17 cellular contexts compared by ENCODE assay signal in the genomic region with DNA sequence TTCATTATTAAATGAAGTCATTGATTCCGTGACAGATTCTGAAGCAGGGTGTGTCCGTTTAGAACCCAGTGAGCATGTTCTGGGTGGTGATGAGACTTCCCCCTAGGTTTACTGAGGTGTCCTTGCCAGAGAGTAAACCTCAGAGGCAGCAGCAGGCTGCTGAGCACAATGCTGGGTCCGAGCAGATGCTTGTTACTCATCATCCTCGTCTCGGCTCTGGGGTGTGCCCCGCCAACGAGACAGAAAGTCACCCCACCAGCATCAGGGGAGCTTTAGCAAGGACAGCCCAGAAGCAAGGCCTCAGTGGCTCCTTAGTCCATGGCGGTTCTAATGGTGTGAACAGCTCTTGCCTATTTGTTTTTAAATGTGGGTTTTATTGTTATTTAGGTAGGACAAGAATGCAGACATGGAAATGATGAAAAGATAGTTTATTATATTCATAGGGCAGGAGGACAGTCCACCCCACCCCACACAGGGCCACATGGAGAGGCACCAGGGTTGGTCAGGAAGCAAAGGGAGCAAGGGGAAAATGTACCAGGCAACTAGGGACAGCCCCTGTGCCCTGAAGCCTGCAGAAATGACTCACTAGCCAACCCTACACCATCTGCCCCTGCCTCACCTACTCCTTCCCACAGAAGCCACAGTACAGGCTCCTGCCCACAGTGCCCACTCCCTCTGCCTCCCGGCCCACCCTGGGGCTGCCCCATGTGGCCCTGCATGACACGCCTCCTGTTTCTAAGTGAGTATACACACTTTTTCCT. TPM values are rescaled to one million over a fixed set of nuclear protein-coding genes. Genes with fewer than 3 reads are reported as not detected.
DNase-seq lines count a peak whose midpoint lies in the region; ATAC-seq, FAIRE-seq and TF ChIP-seq lines count a peak whose summit lies in the region.
"Not testable (repeated sequence)": the region's sequence is repeated elsewhere in the genome, so short reads cannot be mapped to it uniquely, and the experiment has no call there.
"Had no signal": no experiment of that assay in that cellular context is flagged by ENCODE, and none has a peak within 500 bp of the region (broad histone marks: within the 10 kb centered on the region; RNA-seq: fewer than 3 reads in every experiment).

No MANE protein-coding gene starts in this region.

- H3K79me2 ChIP-seq in HepG2 (ENCODE audit: insufficient read depth, low read length) = not testable (repeated sequence)

- POLR2A ChIA-PET in T-cell (lab: Charles Lee); HepG2 (lab: Yijun Ruan, JAX): not testable (repeated sequence)

- not testable (repeated sequence) for H3K27me3 ChIP-seq in HepG2 (ENCODE audit: control insufficient read depth in 1 of 2, insufficient read depth in 2 of 2, low read length in 2 of 2)

- in situ Hi-C loops in HepG2 (cut with HindIII; ENCODE audit: extremely low pct_ligation_motif_present, low pct_unique_long_range_greater_than_20kb) = not testable (repeated sequence)

- not testable (repeated sequence) for TF ChIP-seq CTCF in HepG2 (CRISPR knock-in tag; IDR thresholded peaks at IDR 0.05)

- not testable (repeated sequence) for H2AFZ ChIP-seq in HepG2 (ENCODE audit: low read length)

- not testable (repeated sequence) for H3K27ac ChIP-seq in HepG2 (ENCODE audit: extremely low read length, insufficient read depth, low read length)

- H3K36me3 Mint-ChIP-seq in T-cell; activated T-helper 17 cell treated with anti-CD3 and anti-CD28 coated beads, Interleukin-2, amount 50 U/mL, for 72 hours (ENCODE audit: low read depth): not testable (repeated sequence)

- ATAC-seq in GM18511 (IDR thresholded peaks at IDR 0.05; ENCODE audit: unreplicated experiment) (peak; percentile 78), GM19463 (IDR thresholded peaks at IDR 0.05; ENCODE audit: unreplicated experiment) (peak; percentile 97), HG02678 (IDR thresholded peaks at IDR 0.05; ENCODE audit: unreplicated experiment) (peak; percentile 72), HG03139 (IDR thresholded peaks at IDR 0.05; ENCODE audit: unreplicated experiment) (peak; percentile 47), T-cell (replicated peaks in 1 of 4) (peak; percentile 20 to 32 (median 23)), HepG2 (peak; percentile 34; the same call in 2 of the 3 replicates)
- ATAC-seq in activated T-helper 17 cell treated with anti-CD3 and anti-CD28 coated beads, Interleukin-2, amount 50 U/mL, for 72 hours (replicated peaks) = peak; percentile 96

- H3K27me3 Mint-ChIP-seq in T-cell; activated T-helper 17 cell treated with anti-CD3 and anti-CD28 coated beads, Interleukin-2, amount 50 U/mL, for 72 hours: not testable (repeated sequence)

- H3K9ac ChIP-seq in HepG2 (ENCODE audit: insufficient read depth, low read depth, low read length) = not testable (repeated sequence)

- intact Hi-C loops in HepG2 (cut with micrococcal nuclease; ENCODE audit: unreplicated experiment) = not testable (repeated sequence)

- not testable (repeated sequence) for FAIRE-seq in HepG2 (lab: Jason Lieb, UNC)

- not testable (repeated sequence) for TF ChIP-seq POLR2A in HepG2 (IDR thresholded peaks at IDR 0.05; ENCODE audit: insufficient read depth in 1 of 2, low read depth in 2 of 2, low read length in 2 of 2)

- WGBS in HepG2 (ENCODE audit: low lambda C conversion rate) = no CpG with 5 or more reads among the region's 10 CpGs

- not testable (repeated sequence) for H3K36me3 ChIP-seq in HepG2 (replicated peaks in 1 of 2; ENCODE audit: control insufficient read depth in 1 of 2, insufficient read depth in 2 of 2, low read length in 2 of 2)

- H3K9me3 ChIP-seq in HepG2 (ENCODE audit: low read length) = not testable (repeated sequence)

- H3K4me3 ChIP-seq in HepG2 (replicated peaks in 1 of 3; ENCODE audit: insufficient read depth in 1 of 3, low read depth in 2 of 3, low read length in 3 of 3) = not testable (repeated sequence)

- H3K4me1 Mint-ChIP-seq in T-cell; activated T-helper 17 cell treated with anti-CD3 and anti-CD28 coated beads, Interleukin-2, amount 50 U/mL, for 72 hours: not testable (repeated sequence)

- TF ChIP-seq RAD21 in HepG2 (CRISPR knock-in tag; IDR thresholded peaks at IDR 0.05) = not testable (repeated sequence)

- not testable (repeated sequence) for H3K4me2 ChIP-seq in HepG2 (ENCODE audit: low read depth, low read length)

- BruUV-seq in HepG2 (replicated peaks; lab: Mats Ljungman, UMichigan) = not testable (repeated sequence)

- not testable (repeated sequence) for DNase-seq in T-cell; HepG2 (ENCODE audit: low spot score)
- DNase-seq in stimulated activated CD8-positive, alpha-beta memory T cell treated with anti-CD3 and anti-CD28 coated beads, Interleukin-7, amount 100 ng/mL, for 48 hours (ENCODE audit: extremely low read depth in 1 of 2, low read depth in 1 of 2) = peak; percentile 5 to 6

- H3K4me1 ChIP-seq in HepG2 (ENCODE audit: insufficient read depth, low read length) = not testable (repeated sequence)

- TF ChIP-seq EP300 in HepG2 (IDR thresholded peaks at IDR 0.05; ENCODE audit: low read depth in 2 of 2, low read length in 2 of 2); HepG2 (CRISPR knock-in tag; IDR thresholded peaks at IDR 0.05; ENCODE audit: borderline replicate concordance): not testable (repeated sequence)

- H4K20me1 ChIP-seq in HepG2 (ENCODE audit: insufficient read depth, low read length) = not testable (repeated sequence)

- not testable (repeated sequence) for H3K27ac Mint-ChIP-seq in T-cell; activated T-helper 17 cell treated with anti-CD3 and anti-CD28 coated beads, Interleukin-2, amount 50 U/mL, for 72 hours

- H3K9me3 Mint-ChIP-seq in T-cell; activated T-helper 17 cell treated with anti-CD3 and anti-CD28 coated beads, Interleukin-2, amount 50 U/mL, for 72 hours: not testable (repeated sequence)

- CTCF ChIA-PET in T-cell (lab: Charles Lee); HepG2 (lab: Yijun Ruan, JAX; ENCODE audit: low intra/inter-chr PET ratio, low total read pairs): not testable (repeated sequence)

- H3K4me3 Mint-ChIP-seq in T-cell; activated T-helper 17 cell treated with anti-CD3 and anti-CD28 coated beads, Interleukin-2, amount 50 U/mL, for 72 hours: not testable (repeated sequence)

RNA-seq across cellular contexts. Expression of a gene that starts 10.5 kb away (rescaled TPM):
- total RNA-seq in T-cell = not detected
- not detected for total RNA-seq in activated T-helper 17 cell treated with anti-CD3 and anti-CD28 coated beads, Interleukin-2, amount 50 U/mL, for 72 hours
- not detected in 2 replicates for total RNA-seq in HepG2 (2016; rRNA removed; fragmentation: Illumina TruSeq; extraction: Trizol)
- not detected in 2 replicates for total RNA-seq in HepG2 (2016; cell fraction: cytosol; rRNA removed; fragmentation: Illumina TruSeq; extraction: Trizol; ENCODE audit: low read depth)
- not detected in 2 replicates for total RNA-seq in HepG2 (2016; cell fraction: insoluble cytoplasmic fraction; rRNA removed; fragmentation: Illumina TruSeq; extraction: Trizol)
- total RNA-seq in HepG2 (2016; cell fraction: membrane; rRNA removed; fragmentation: Illumina TruSeq; extraction: Trizol) = not detected in 2 replicates
- not detected in 2 replicates for total RNA-seq in HepG2 (2016; cell fraction: nucleus; rRNA removed; fragmentation: Illumina TruSeq; extraction: Trizol)
- polyA plus RNA-seq in HepG2 (2011; rRNA removed) = not detected in 2 replicates
- polyA plus RNA-seq in HepG2 (2011; cell fraction: cytosol; rRNA removed) = not detected in 2 replicates
- not detected in 2 replicates for polyA plus RNA-seq in HepG2 (2011; cell fraction: nucleus; rRNA removed)
- polyA plus RNA-seq in HepG2 (2012) = not detected in 2 replicates
- not detected in 2 replicates for polyA plus RNA-seq in HepG2 (2016; cell fraction: cytosol; fragmentation: Illumina TruSeq; extraction: Trizol; ENCODE audit: low read depth)
- polyA plus RNA-seq in HepG2 (2016; cell fraction: insoluble cytoplasmic fraction; fragmentation: Illumina TruSeq; extraction: Trizol; ENCODE audit: low read depth) = not detected in 2 replicates
- not detected in 2 replicates for polyA plus RNA-seq in HepG2 (2016; cell fraction: membrane; fragmentation: Illumina TruSeq; extraction: Trizol; ENCODE audit: low read depth)
- polyA plus RNA-seq in HepG2 (2016; cell fraction: nucleus; fragmentation: Illumina TruSeq; extraction: Trizol; ENCODE audit: insufficient read depth, low read depth) = not detected in 2 replicates
- polyA minus RNA-seq in HepG2 (2011; rRNA and poly(A)+ RNA removed; ENCODE audit: low replicate concordance) = not detected in 2 replicates
- polyA minus RNA-seq in HepG2 (2011; cell fraction: cytosol; rRNA and poly(A)+ RNA removed) = not detected in 2 replicates
- polyA minus RNA-seq in HepG2 (2011; cell fraction: nucleus; rRNA and poly(A)+ RNA removed) = not detected in 2 replicates
- total RNA-seq: aorta; CD8-positive, alpha-beta memory T cell; chondrocyte; psoas muscle; thoracic aorta had no signal
- polyA plus RNA-seq: aorta; CD8-positive, alpha-beta memory T cell; keratinocyte; psoas muscle had no signal

RNA-seq across cellular contexts. Expression of a gene that starts 22.4 kb away (rescaled TPM):
- total RNA-seq in T-cell (not detected), HepG2 (2016; rRNA removed; fragmentation: Illumina TruSeq; extraction: Trizol) (0.04 TPM in 1 of 2 replicates, not detected in the other)
- not detected for total RNA-seq in activated T-helper 17 cell treated with anti-CD3 and anti-CD28 coated beads, Interleukin-2, amount 50 U/mL, for 72 hours
- total RNA-seq in HepG2 (2016; cell fraction: cytosol; rRNA removed; fragmentation: Illumina TruSeq; extraction: Trizol; ENCODE audit: low read depth) = 0.09 and 0.10 TPM in 2 replicates
- total RNA-seq in HepG2 (2016; cell fraction: insoluble cytoplasmic fraction; rRNA removed; fragmentation: Illumina TruSeq; extraction: Trizol) = not detected in 2 replicates
- total RNA-seq in HepG2 (2016; cell fraction: membrane; rRNA removed; fragmentation: Illumina TruSeq; extraction: Trizol) = not detected in 2 replicates
- not detected in 2 replicates for total RNA-seq in HepG2 (2016; cell fraction: nucleus; rRNA removed; fragmentation: Illumina TruSeq; extraction: Trizol)
- not detected in 2 replicates for polyA plus RNA-seq in HepG2 (2011; rRNA removed)
- polyA plus RNA-seq in HepG2 (2011; cell fraction: cytosol; rRNA removed) = not detected in 2 replicates
- not detected in 2 replicates for polyA plus RNA-seq in HepG2 (2011; cell fraction: nucleus; rRNA removed)
- polyA plus RNA-seq in HepG2 (2012) = not detected in 2 replicates
- polyA plus RNA-seq in HepG2 (2016; cell fraction: cytosol; fragmentation: Illumina TruSeq; extraction: Trizol; ENCODE audit: low read depth) = not detected in 2 replicates
- polyA plus RNA-seq in HepG2 (2016; cell fraction: insoluble cytoplasmic fraction; fragmentation: Illumina TruSeq; extraction: Trizol; ENCODE audit: low read depth) = not detected in 2 replicates
- polyA plus RNA-seq in HepG2 (2016; cell fraction: membrane; fragmentation: Illumina TruSeq; extraction: Trizol; ENCODE audit: low read depth) = not detected in 2 replicates
- polyA plus RNA-seq in HepG2 (2016; cell fraction: nucleus; fragmentation: Illumina TruSeq; extraction: Trizol; ENCODE audit: insufficient read depth, low read depth) = not detected in 2 replicates
- polyA minus RNA-seq in HepG2 (2011; rRNA and poly(A)+ RNA removed; ENCODE audit: low replicate concordance) = not detected in 2 replicates
- not detected in 2 replicates for polyA minus RNA-seq in HepG2 (2011; cell fraction: cytosol; rRNA and poly(A)+ RNA removed)
- polyA minus RNA-seq in HepG2 (2011; cell fraction: nucleus; rRNA and poly(A)+ RNA removed) = 0.25 TPM in 1 of 2 replicates, not detected in the other
- total RNA-seq: aorta; CD8-positive, alpha-beta memory T cell; chondrocyte; endodermal cell; psoas muscle; thoracic aorta had no signal
- polyA plus RNA-seq: aorta; CD8-positive, alpha-beta memory T cell; hepatocyte; keratinocyte; neural cell; psoas muscle had no signal

Comparison
In these comparisons a context has a peak if more than half of its experiments do, and no peak if none do; other contexts are left out.
1. ATAC-seq: peak in every context shown above with its lines; median percentile 97 in GM19463; 96 in activated T-helper 17 cell treated with anti-CD3 and anti-CD28 coated beads, Interleukin-2, amount 50 U/mL, for 72 hours; 78 in GM18511; 72 in HG02678; 47 in HG03139; 34 in HepG2; 23 in T-cell.